ENCODE assay signal across 1 cellular context in the genomic region with DNA sequence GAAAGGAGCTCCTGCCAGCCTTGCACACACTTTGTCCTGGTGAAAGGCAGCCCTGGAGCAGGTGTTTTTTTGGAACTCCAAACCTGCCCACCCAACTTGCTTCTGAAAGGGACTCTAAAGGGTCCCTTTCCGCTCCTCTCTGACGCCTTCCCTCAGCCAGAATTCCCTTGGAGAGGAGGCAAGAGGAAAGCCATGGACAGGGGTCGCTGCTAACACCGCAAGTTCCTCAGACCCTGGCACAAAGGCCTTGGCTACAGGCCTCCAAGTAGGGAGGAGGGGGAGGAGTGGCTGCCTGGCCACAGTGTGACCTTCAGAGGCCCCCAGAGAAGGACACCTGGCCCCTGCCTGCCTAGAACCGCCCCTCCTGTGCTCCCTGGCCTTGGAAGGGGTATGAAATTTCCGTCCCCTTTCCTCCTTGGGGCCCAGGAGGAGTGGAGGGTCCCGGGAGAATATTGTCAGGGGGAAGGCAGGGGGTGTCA.
TF ChIP-seq lines count a peak whose summit lies in the region.

No MANE protein-coding gene starts in this region.

TF ChIP-seq in HepG2, 621 proteins besides CTCF, POLR2A, EP300 and RAD21 (continued from another document and continues in another):
- TF ChIP-seq ZNF326 (CRISPR knock-in tag; IDR thresholded peaks at IDR 0.05; ENCODE audit: borderline replicate concordance) (no peak), NR2F2 (IDR thresholded peaks at IDR 0.05; ENCODE audit: borderline replicate concordance, low read depth) (no peak), CAMTA2 (CRISPR knock-in tag; IDR thresholded peaks at IDR 0.05; ENCODE audit: borderline replicate concordance) (no peak), HOXA3 (CRISPR knock-in tag; IDR thresholded peaks at IDR 0.05) (0 out of 2 replicates have a peak, but pooled peaks have one; percentile 2), MTA1 (CRISPR knock-in tag; IDR thresholded peaks at IDR 0.05; ENCODE audit: borderline replicate concordance) (no peak), ZNF747 (CRISPR knock-in tag; IDR thresholded peaks at IDR 0.05; ENCODE audit: borderline replicate concordance) (no peak), JUNB (CRISPR knock-in tag; IDR thresholded peaks at IDR 0.05; ENCODE audit: borderline replicate concordance) (no peak), PAF1 (CRISPR knock-in tag; IDR thresholded peaks at IDR 0.05) (no peak), HES4 (CRISPR knock-in tag; IDR thresholded peaks at IDR 0.05; ENCODE audit: borderline replicate concordance) (no peak), ZSCAN30 (CRISPR knock-in tag; IDR thresholded peaks at IDR 0.05) (no peak), ZSCAN20 (CRISPR knock-in tag; IDR thresholded peaks at IDR 0.05; ENCODE audit: borderline replicate concordance) (no peak), SAFB2 (CRISPR knock-in tag; IDR thresholded peaks at IDR 0.05; ENCODE audit: borderline replicate concordance, low read depth) (no peak), ZNF251 (CRISPR knock-in tag; IDR thresholded peaks at IDR 0.05) (no peak), ZNF713 (CRISPR knock-in tag; IDR thresholded peaks at IDR 0.05) (no peak), CHCHD3 (CRISPR knock-in tag; IDR thresholded peaks at IDR 0.05) (no peak), MAZ (IDR thresholded peaks at IDR 0.05; ENCODE audit: borderline replicate concordance, low read depth, low read length) (no peak), MAZ (CRISPR knock-in tag; IDR thresholded peaks at IDR 0.05; ENCODE audit: low read depth) (no peak; the same call in 1 of the 2 replicates), ZKSCAN1 (IDR thresholded peaks at IDR 0.05; ENCODE audit: low read length) (no peak), ZNF382 (CRISPR knock-in tag; IDR thresholded peaks at IDR 0.05; ENCODE audit: borderline replicate concordance) (no peak), ZNF839 (CRISPR knock-in tag; IDR thresholded peaks at IDR 0.05; ENCODE audit: borderline replicate concordance) (no peak), ZNF337 (CRISPR knock-in tag; IDR thresholded peaks at IDR 0.05; ENCODE audit: borderline replicate concordance, low read depth) (no peak), EZH2 (conservative IDR thresholded peaks at IDR 0.05; ENCODE audit: low read depth, low read length) (no peak), SMARCC2 (IDR thresholded peaks at IDR 0.05) (no peak), ZNF333 (CRISPR knock-in tag; IDR thresholded peaks at IDR 0.05; ENCODE audit: borderline replicate concordance) (no peak), STAT5B (CRISPR knock-in tag; IDR thresholded peaks at IDR 0.05) (no peak), HIVEP1 (CRISPR knock-in tag; IDR thresholded peaks at IDR 0.05) (no peak; the same call in 1 of the 2 replicates), SNRNP70 (IDR thresholded peaks at IDR 0.05; ENCODE audit: low read depth, low read length) (no peak), ZBTB21 (CRISPR knock-in tag; IDR thresholded peaks at IDR 0.05) (no peak), NCOA5 (CRISPR knock-in tag; IDR thresholded peaks at IDR 0.05) (no peak), ZNF788 (CRISPR knock-in tag; IDR thresholded peaks at IDR 0.05; ENCODE audit: borderline replicate concordance) (no peak), ZNF468 (CRISPR knock-in tag; IDR thresholded peaks at IDR 0.05) (no peak), MED1 (CRISPR knock-in tag; IDR thresholded peaks at IDR 0.05) (no peak), NFATC3 (CRISPR knock-in tag; IDR thresholded peaks at IDR 0.05) (no peak), ZSCAN22 (CRISPR knock-in tag; IDR thresholded peaks at IDR 0.05) (no peak), ZNF816 (CRISPR knock-in tag; IDR thresholded peaks at IDR 0.05; ENCODE audit: borderline replicate concordance) (no peak), ZNF709 (CRISPR knock-in tag; IDR thresholded peaks at IDR 0.05) (no peak), MBD4 (IDR thresholded peaks at IDR 0.05; ENCODE audit: borderline replicate concordance, low read length) (no peak), KDM1A (CRISPR knock-in tag; IDR thresholded peaks at IDR 0.05) (no peak), ZFP36L1 (CRISPR knock-in tag; IDR thresholded peaks at IDR 0.05) (no peak)
- TF ChIP-seq, protein P1, sequence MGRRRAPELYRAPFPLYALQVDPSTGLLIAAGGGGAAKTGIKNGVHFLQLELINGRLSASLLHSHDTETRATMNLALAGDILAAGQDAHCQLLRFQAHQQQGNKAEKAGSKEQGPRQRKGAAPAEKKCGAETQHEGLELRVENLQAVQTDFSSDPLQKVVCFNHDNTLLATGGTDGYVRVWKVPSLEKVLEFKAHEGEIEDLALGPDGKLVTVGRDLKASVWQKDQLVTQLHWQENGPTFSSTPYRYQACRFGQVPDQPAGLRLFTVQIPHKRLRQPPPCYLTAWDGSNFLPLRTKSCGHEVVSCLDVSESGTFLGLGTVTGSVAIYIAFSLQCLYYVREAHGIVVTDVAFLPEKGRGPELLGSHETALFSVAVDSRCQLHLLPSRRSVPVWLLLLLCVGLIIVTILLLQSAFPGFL (CRISPR knock-in tag; IDR thresholded peaks at IDR 0.05) = no peak
- TF ChIP-seq, protein P2, sequence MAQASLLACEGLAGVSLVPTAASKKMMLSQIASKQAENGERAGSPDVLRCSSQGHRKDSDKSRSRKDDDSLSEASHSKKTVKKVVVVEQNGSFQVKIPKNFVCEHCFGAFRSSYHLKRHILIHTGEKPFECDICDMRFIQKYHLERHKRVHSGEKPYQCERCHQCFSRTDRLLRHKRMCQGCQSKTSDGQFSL (CRISPR knock-in tag; IDR thresholded peaks at IDR 0.05) = no peak
- TF ChIP-seq, protein P3, sequence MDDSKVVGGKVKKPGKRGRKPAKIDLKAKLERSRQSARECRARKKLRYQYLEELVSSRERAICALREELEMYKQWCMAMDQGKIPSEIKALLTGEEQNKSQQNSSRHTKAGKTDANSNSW (CRISPR knock-in tag; IDR thresholded peaks at IDR 0.05; ENCODE audit: borderline replicate concordance) = no peak
- TF ChIP-seq, protein P4, sequence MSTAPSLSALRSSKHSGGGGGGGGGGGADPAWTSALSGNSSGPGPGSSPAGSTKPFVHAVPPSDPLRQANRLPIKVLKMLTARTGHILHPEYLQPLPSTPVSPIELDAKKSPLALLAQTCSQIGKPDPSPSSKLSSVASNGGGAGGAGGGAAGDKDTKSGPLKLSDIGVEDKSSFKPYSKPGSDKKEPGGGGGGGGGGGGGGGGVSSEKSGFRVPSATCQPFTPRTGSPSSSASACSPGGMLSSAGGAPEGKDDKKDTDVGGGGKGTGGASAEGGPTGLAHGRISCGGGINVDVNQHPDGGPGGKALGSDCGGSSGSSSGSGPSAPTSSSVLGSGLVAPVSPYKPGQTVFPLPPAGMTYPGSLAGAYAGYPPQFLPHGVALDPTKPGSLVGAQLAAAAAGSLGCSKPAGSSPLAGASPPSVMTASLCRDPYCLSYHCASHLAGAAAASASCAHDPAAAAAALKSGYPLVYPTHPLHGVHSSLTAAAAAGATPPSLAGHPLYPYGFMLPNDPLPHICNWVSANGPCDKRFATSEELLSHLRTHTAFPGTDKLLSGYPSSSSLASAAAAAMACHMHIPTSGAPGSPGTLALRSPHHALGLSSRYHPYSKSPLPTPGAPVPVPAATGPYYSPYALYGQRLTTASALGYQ (CRISPR knock-in tag; IDR thresholded peaks at IDR 0.05) = no peak
- TF ChIP-seq, protein P5, sequence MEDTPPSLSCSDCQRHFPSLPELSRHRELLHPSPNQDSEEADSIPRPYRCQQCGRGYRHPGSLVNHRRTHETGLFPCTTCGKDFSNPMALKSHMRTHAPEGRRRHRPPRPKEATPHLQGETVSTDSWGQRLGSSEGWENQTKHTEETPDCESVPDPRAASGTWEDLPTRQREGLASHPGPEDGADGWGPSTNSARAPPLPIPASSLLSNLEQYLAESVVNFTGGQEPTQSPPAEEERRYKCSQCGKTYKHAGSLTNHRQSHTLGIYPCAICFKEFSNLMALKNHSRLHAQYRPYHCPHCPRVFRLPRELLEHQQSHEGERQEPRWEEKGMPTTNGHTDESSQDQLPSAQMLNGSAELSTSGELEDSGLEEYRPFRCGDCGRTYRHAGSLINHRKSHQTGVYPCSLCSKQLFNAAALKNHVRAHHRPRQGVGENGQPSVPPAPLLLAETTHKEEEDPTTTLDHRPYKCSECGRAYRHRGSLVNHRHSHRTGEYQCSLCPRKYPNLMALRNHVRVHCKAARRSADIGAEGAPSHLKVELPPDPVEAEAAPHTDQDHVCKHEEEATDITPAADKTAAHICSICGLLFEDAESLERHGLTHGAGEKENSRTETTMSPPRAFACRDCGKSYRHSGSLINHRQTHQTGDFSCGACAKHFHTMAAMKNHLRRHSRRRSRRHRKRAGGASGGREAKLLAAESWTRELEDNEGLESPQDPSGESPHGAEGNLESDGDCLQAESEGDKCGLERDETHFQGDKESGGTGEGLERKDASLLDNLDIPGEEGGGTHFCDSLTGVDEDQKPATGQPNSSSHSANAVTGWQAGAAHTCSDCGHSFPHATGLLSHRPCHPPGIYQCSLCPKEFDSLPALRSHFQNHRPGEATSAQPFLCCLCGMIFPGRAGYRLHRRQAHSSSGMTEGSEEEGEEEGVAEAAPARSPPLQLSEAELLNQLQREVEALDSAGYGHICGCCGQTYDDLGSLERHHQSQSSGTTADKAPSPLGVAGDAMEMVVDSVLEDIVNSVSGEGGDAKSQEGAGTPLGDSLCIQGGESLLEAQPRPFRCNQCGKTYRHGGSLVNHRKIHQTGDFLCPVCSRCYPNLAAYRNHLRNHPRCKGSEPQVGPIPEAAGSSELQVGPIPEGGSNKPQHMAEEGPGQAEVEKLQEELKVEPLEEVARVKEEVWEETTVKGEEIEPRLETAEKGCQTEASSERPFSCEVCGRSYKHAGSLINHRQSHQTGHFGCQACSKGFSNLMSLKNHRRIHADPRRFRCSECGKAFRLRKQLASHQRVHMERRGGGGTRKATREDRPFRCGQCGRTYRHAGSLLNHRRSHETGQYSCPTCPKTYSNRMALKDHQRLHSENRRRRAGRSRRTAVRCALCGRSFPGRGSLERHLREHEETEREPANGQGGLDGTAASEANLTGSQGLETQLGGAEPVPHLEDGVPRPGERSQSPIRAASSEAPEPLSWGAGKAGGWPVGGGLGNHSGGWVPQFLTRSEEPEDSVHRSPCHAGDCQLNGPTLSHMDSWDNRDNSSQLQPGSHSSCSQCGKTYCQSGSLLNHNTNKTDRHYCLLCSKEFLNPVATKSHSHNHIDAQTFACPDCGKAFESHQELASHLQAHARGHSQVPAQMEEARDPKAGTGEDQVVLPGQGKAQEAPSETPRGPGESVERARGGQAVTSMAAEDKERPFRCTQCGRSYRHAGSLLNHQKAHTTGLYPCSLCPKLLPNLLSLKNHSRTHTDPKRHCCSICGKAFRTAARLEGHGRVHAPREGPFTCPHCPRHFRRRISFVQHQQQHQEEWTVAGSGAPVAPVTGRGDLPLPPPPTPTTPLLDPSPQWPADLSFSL (CRISPR knock-in tag; IDR thresholded peaks at IDR 0.05) = no peak
- TF ChIP-seq, protein P6, sequence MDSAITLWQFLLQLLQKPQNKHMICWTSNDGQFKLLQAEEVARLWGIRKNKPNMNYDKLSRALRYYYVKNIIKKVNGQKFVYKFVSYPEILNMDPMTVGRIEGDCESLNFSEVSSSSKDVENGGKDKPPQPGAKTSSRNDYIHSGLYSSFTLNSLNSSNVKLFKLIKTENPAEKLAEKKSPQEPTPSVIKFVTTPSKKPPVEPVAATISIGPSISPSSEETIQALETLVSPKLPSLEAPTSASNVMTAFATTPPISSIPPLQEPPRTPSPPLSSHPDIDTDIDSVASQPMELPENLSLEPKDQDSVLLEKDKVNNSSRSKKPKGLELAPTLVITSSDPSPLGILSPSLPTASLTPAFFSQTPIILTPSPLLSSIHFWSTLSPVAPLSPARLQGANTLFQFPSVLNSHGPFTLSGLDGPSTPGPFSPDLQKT (CRISPR knock-in tag; IDR thresholded peaks at IDR 0.05; ENCODE audit: borderline replicate concordance) = no peak
- TF ChIP-seq, protein P7, sequence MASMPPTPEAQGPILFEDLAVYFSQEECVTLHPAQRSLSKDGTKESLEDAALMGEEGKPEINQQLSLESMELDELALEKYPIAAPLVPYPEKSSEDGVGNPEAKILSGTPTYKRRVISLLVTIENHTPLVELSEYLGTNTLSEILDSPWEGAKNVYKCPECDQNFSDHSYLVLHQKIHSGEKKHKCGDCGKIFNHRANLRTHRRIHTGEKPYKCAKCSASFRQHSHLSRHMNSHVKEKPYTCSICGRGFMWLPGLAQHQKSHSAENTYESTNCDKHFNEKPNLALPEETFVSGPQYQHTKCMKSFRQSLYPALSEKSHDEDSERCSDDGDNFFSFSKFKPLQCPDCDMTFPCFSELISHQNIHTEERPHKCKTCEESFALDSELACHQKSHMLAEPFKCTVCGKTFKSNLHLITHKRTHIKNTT (CRISPR knock-in tag; IDR thresholded peaks at IDR 0.05) = no peak
- TF ChIP-seq, protein P8, sequence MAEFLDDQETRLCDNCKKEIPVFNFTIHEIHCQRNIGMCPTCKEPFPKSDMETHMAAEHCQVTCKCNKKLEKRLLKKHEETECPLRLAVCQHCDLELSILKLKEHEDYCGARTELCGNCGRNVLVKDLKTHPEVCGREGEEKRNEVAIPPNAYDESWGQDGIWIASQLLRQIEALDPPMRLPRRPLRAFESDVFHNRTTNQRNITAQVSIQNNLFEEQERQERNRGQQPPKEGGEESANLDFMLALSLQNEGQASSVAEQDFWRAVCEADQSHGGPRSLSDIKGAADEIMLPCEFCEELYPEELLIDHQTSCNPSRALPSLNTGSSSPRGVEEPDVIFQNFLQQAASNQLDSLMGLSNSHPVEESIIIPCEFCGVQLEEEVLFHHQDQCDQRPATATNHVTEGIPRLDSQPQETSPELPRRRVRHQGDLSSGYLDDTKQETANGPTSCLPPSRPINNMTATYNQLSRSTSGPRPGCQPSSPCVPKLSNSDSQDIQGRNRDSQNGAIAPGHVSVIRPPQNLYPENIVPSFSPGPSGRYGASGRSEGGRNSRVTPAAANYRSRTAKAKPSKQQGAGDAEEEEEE (CRISPR knock-in tag; IDR thresholded peaks at IDR 0.05; ENCODE audit: borderline replicate concordance) = no peak
- TF ChIP-seq, protein P9, sequence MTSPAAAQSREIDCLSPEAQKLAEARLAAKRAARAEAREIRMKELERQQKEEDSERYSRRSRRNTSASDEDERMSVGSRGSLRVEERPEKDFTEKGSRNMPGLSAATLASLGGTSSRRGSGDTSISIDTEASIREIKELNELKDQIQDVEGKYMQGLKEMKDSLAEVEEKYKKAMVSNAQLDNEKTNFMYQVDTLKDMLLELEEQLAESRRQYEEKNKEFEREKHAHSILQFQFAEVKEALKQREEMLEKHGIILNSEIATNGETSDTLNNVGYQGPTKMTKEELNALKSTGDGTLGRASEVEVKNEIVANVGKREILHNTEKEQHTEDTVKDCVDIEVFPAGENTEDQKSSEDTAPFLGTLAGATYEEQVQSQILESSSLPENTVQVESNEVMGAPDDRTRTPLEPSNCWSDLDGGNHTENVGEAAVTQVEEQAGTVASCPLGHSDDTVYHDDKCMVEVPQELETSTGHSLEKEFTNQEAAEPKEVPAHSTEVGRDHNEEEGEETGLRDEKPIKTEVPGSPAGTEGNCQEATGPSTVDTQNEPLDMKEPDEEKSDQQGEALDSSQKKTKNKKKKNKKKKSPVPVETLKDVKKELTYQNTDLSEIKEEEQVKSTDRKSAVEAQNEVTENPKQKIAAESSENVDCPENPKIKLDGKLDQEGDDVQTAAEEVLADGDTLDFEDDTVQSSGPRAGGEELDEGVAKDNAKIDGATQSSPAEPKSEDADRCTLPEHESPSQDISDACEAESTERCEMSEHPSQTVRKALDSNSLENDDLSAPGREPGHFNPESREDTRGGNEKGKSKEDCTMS (CRISPR knock-in tag; conservative IDR thresholded peaks at IDR 0.05) = no peak
- TF ChIP-seq, protein P10, sequence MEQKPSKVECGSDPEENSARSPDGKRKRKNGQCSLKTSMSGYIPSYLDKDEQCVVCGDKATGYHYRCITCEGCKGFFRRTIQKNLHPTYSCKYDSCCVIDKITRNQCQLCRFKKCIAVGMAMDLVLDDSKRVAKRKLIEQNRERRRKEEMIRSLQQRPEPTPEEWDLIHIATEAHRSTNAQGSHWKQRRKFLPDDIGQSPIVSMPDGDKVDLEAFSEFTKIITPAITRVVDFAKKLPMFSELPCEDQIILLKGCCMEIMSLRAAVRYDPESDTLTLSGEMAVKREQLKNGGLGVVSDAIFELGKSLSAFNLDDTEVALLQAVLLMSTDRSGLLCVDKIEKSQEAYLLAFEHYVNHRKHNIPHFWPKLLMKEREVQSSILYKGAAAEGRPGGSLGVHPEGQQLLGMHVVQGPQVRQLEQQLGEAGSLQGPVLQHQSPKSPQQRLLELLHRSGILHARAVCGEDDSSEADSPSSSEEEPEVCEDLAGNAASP (CRISPR knock-in tag; IDR thresholded peaks at IDR 0.05; ENCODE audit: borderline replicate concordance) = no peak
